ENCODE assay signal across 9 cellular contexts in genomic region chr3:51311055-51311454, GRCh38.
A peak's percentile ranks its signal among the peaks of the same experiment; 100 is the strongest.
DNase-seq lines count a peak whose midpoint lies in the region; ATAC-seq and TF ChIP-seq lines count a peak whose summit lies in the region.
"Had no signal": no experiment of that assay in that cellular context is flagged by ENCODE, and none has a peak within 500 bp of the region (broad histone marks: within the 10 kb centered on the region; RNA-seq: fewer than 3 reads in every experiment).

No MANE protein-coding gene starts in this region.

- H3K9ac ChIP-seq in mesendoderm (ENCODE audit: low read length) = no peak overlapping the region

- TF ChIP-seq CTCF in DOHH2 (IDR thresholded peaks at IDR 0.05; ENCODE audit: low read depth, low read length, poor library complexity, severe bottlenecking) (peak; percentile 45), body of pancreas (IDR thresholded peaks at IDR 0.05) (peak in 4 of 7 experiments; percentile 7 to 34 (median 18)), suprapubic skin (IDR thresholded peaks at IDR 0.05) (peak in 1 of 2 donors; percentile 16)

- H3K23ac ChIP-seq in mesendoderm (ENCODE audit: low read length) = no peak overlapping the region

- no peaks in the 10 kb centered on the region for H3K9me2 ChIP-seq in DOHH2 (replicated peaks; ENCODE audit: control insufficient read depth, low read length)

- no peak overlapping the region for H2BK5ac ChIP-seq in mesendoderm (ENCODE audit: low read length)

- H2AK5ac ChIP-seq in mesendoderm (ENCODE audit: low read length) = no peak overlapping the region

- H3K36me3 ChIP-seq in DOHH2 (ENCODE audit: control insufficient read depth, low read length) (no peaks in the 10 kb centered on the region), body of pancreas (replicated peaks in 1 of 2; ENCODE audit: insufficient read depth in 1 of 2, low read depth in 2 of 2) (no peaks in the 10 kb centered on the region), mesendoderm (ENCODE audit: control insufficient read depth, insufficient read depth, low read length) (no peaks in the 10 kb centered on the region), suprapubic skin (no peaks in the 10 kb centered on the region)

- peaks cover 2% of the 10 kb centered on the region; the same call in 1 of the 2 replicates for H3K27me3 ChIP-seq in DOHH2 (ENCODE audit: control insufficient read depth, low read length)
- no peaks in the 10 kb centered on the region for H3K27me3 ChIP-seq in body of pancreas
- H3K27me3 ChIP-seq in mesendoderm (ENCODE audit: insufficient read depth, low read length, poor library complexity) = no peaks in the 10 kb centered on the region
- H3K27me3 ChIP-seq in suprapubic skin = no peaks in the 10 kb centered on the region

- H4K5ac ChIP-seq in mesendoderm (ENCODE audit: low read length) = no peak overlapping the region

- TF ChIP-seq POLR2A in body of pancreas (IDR thresholded peaks at IDR 0.05) (no peak), suprapubic skin (IDR thresholded peaks at IDR 0.05) (no peak)

- H3K79me2 ChIP-seq in DOHH2 (ENCODE audit: control insufficient read depth, low read length) (no peaks in the 10 kb centered on the region), mesendoderm (ENCODE audit: control insufficient read depth, insufficient read depth, low read length) (no peaks in the 10 kb centered on the region)

- H3K9me3 ChIP-seq in DOHH2 (ENCODE audit: control insufficient read depth, insufficient read depth, low read length) (no peaks in the 10 kb centered on the region), body of pancreas (no peaks in the 10 kb centered on the region), suprapubic skin (no peaks in the 10 kb centered on the region)

- H3K4me3 ChIP-seq in DOHH2 (ENCODE audit: low read length) (no peak overlapping the region), body of pancreas (no peak overlapping the region), mesendoderm (ENCODE audit: low read length) (no peak overlapping the region), suprapubic skin (no peak overlapping the region)

- ATAC-seq in body of pancreas (no peak), HG03095 (IDR thresholded peaks at IDR 0.05; ENCODE audit: unreplicated experiment) (no peak)

- no peaks in the 10 kb centered on the region for H4K20me1 ChIP-seq in DOHH2 (ENCODE audit: control insufficient read depth, insufficient read depth, low read depth, low read length)

- H3K36me3 Mint-ChIP-seq in activated naive CD4-positive, alpha-beta T cell treated with anti-CD3 and anti-CD28 coated beads, Interleukin-2, amount 10 ng/mL, durations not matched to agents 7 days and 5 days = peaks cover 2% of the 10 kb centered on the region

- H3K4me3 Mint-ChIP-seq in activated naive CD4-positive, alpha-beta T cell treated with anti-CD3 and anti-CD28 coated beads, Interleukin-2, amount 10 ng/mL, durations not matched to agents 7 days and 5 days = no peak overlapping the region
- H3K4me3 Mint-ChIP-seq: central memory CD8-positive, alpha-beta T cell had no signal

- intact Hi-C loops in body of pancreas (cut with DNase I) = no loop called here

- no peaks in the 10 kb centered on the region for H3K79me1 ChIP-seq in mesendoderm (ENCODE audit: low read length)

- DNase-seq in HuH-7.5 (ENCODE audit: low spot score) = peak; percentile 28
- no peak for DNase-seq in body of pancreas
- DNase-seq in mesendoderm = peak; percentile 55
- DNase-seq in activated gamma-delta T cell (lab: John Stamatoyannopoulos, UW) = no peak
- DNase-seq in activated naive CD4-positive, alpha-beta T cell treated with anti-CD3 and anti-CD28 coated beads, Interleukin-2, amount 10 ng/mL, durations not matched to agents 7 days and 5 days = no peak
- DNase-seq in suprapubic skin (ENCODE audit: low spot score in 2 of 2) = no peak

- H2BK15ac ChIP-seq in mesendoderm (replicated peaks; ENCODE audit: low read depth) = no peak overlapping the region

- H3K4me2 ChIP-seq in DOHH2 (ENCODE audit: low read length) = no peak overlapping the region
- H3K4me2 ChIP-seq in mesendoderm (ENCODE audit: low read length) = no peak overlapping the region

- H3K27ac ChIP-seq in DOHH2 (ENCODE audit: low read depth, low read length) (no peak overlapping the region), body of pancreas (no peak overlapping the region), mesendoderm (ENCODE audit: low read depth, low read length) (no peak overlapping the region), suprapubic skin (no peak overlapping the region)

- H3K4me1 ChIP-seq in DOHH2 (ENCODE audit: control insufficient read depth, low read length) = no peaks in the 10 kb centered on the region
- H3K4me1 ChIP-seq in body of pancreas = no peaks in the 10 kb centered on the region
- no peaks in the 10 kb centered on the region for H3K4me1 ChIP-seq in mesendoderm (ENCODE audit: control insufficient read depth, low read depth, low read length)
- H3K4me1 ChIP-seq in suprapubic skin = no peaks in the 10 kb centered on the region

- TF ChIP-seq EP300 in suprapubic skin (IDR thresholded peaks at IDR 0.05) = no peak

- H3K4me1 Mint-ChIP-seq in activated naive CD4-positive, alpha-beta T cell treated with anti-CD3 and anti-CD28 coated beads, Interleukin-2, amount 10 ng/mL, durations not matched to agents 7 days and 5 days = no peaks in the 10 kb centered on the region

- no peak overlapping the region for H3K27ac Mint-ChIP-seq in activated naive CD4-positive, alpha-beta T cell treated with anti-CD3 and anti-CD28 coated beads, Interleukin-2, amount 10 ng/mL, durations not matched to agents 7 days and 5 days

- no peaks in the 10 kb centered on the region for H3K27me3 Mint-ChIP-seq in activated naive CD4-positive, alpha-beta T cell treated with anti-CD3 and anti-CD28 coated beads, Interleukin-2, amount 10 ng/mL, durations not matched to agents 7 days and 5 days

- no peak overlapping the region for H3K4ac ChIP-seq in mesendoderm (ENCODE audit: low read depth, low read length)

- H3K18ac ChIP-seq in mesendoderm (ENCODE audit: low read length) = no peak overlapping the region

- no peak overlapping the region for H4K8ac ChIP-seq in mesendoderm (ENCODE audit: low read depth, low read length)

- H3K56ac ChIP-seq in mesendoderm (ENCODE audit: low read length) = no peak overlapping the region

- 36 to 39% methylated on average over 1 of the region's 1 CpG for WGBS in body of pancreas, 2 donors
- WGBS in mesendoderm (ENCODE audit: extremely low coverage, insufficient coverage, low lambda C conversion rate) = no CpG with 5 or more reads among the region's 1 CpG
- WGBS in suprapubic skin = 45% methylated on average over 1 of the region's 1 CpG

- H2BK120ac ChIP-seq in mesendoderm (ENCODE audit: low read depth, low read length) = no peak overlapping the region

- CTCF ChIA-PET in activated naive CD4-positive, alpha-beta T cell treated with anti-CD3 and anti-CD28 coated beads, Interleukin-2, amount 10 ng/mL, durations not matched to agents 7 days and 5 days (lab: Charles Lee) = interaction anchor here (1.0 to 1.9 kb wide), 7 partner anchors 13 to 740 kb away, joined by 3 to 9 read pairs (median 3); no protein-coding TSS in a partner anchor

- peaks cover 6% of the 10 kb centered on the region for H3K9me3 Mint-ChIP-seq in activated naive CD4-positive, alpha-beta T cell treated with anti-CD3 and anti-CD28 coated beads, Interleukin-2, amount 10 ng/mL, durations not matched to agents 7 days and 5 days

- no peaks in the 10 kb centered on the region for H3F3A ChIP-seq in DOHH2 (ENCODE audit: control insufficient read depth, insufficient read depth)

Comparison
In these comparisons a context has a peak if more than half of its experiments do, and no peak if none do; other contexts are left out.
1. DNase-seq: peak in HuH-7.5 (single experiment) and mesendoderm (single experiment); none in body of pancreas (0 of 4), activated gamma-delta T cell (single experiment), activated naive CD4-positive, alpha-beta T cell treated with anti-CD3 and anti-CD28 coated beads, Interleukin-2, amount 10 ng/mL, durations not matched to agents 7 days and 5 days (single experiment) and suprapubic skin (0 of 2).